In genomic region chr7:125363873-125364272, GRCh38 we compare ENCODE assay signal across 15 cellular contexts.
"Had no signal": no experiment of that assay in that cellular context is flagged by ENCODE, and none has a peak within 500 bp of the region (broad histone marks: within the 10 kb centered on the region; RNA-seq: fewer than 3 reads in every experiment).

No MANE protein-coding gene starts in this region.

- H3K27me3 ChIP-seq: dorsolateral prefrontal cortex, pancreas, tibial nerve had no signal

- H3K9me3 ChIP-seq: pancreas had no signal

- DNase-seq: activated CD4-positive, alpha-beta T cell treated with anti-CD3 and anti-CD28 coated beads, Interleukin-2, amount 50 U/mL, for 1 hour; activated CD4-positive, CD25-positive, alpha-beta regulatory T cell treated with anti-CD3 and anti-CD28 coated beads, Interleukin-2, amount 50 U/mL, for 72 hours; activated CD8-positive, alpha-beta memory T cell treated with anti-CD3 and anti-CD28 coated beads, Interleukin-2, amount 50 U/mL, for 4 hours; activated naive CD4-positive, alpha-beta T cell treated with anti-CD3 and anti-CD28 coated beads, Interleukin-2, amount 50 U/mL, for 16 hours; activated T-cell treated with anti-CD3 and anti-CD28 coated beads, Interleukin-2, amount 50 U/mL, for 4 hours; aorta; dorsolateral prefrontal cortex; mesendoderm; naive thymus-derived CD4-positive, alpha-beta T cell; pancreas; stimulated activated CD4-positive, alpha-beta T cell treated with anti-CD3 and anti-CD28 coated beads, Interleukin-12 subunit alpha, Interleukin-12 subunit beta, amount 100 ng/mL, for 4 hours; stimulated activated CD4-positive, alpha-beta T cell treated with anti-CD3 and anti-CD28 coated beads, Interleukin-1b, Interleukin-23, amount 100 ng/mL, for 48 hours; stimulated activated naive CD8-positive, alpha-beta T cell treated with anti-CD3 and anti-CD28 coated beads, Interleukin-15, Interleukin-2, amounts not matched to agents 100 U/mL and 50 U/mL, for 24 hours had no signal

- H3K27ac Mint-ChIP-seq: naive thymus-derived CD4-positive, alpha-beta T cell had no signal

- H3K4me1 Mint-ChIP-seq: naive thymus-derived CD4-positive, alpha-beta T cell had no signal

- H3K36me3 Mint-ChIP-seq: naive thymus-derived CD4-positive, alpha-beta T cell had no signal

- H3K4me1 ChIP-seq: pancreas, tibial nerve had no signal

- H3K4me3 ChIP-seq: dorsolateral prefrontal cortex, pancreas, tibial nerve had no signal

- H3K27me3 Mint-ChIP-seq: naive thymus-derived CD4-positive, alpha-beta T cell had no signal

- H3K27ac ChIP-seq: dorsolateral prefrontal cortex, pancreas, tibial nerve, VCaP had no signal

- ATAC-seq: activated T-cell treated with anti-CD3 and anti-CD28 coated beads, Interleukin-2, amount 50 U/mL, for 4 hours; naive thymus-derived CD4-positive, alpha-beta T cell; pancreas; stimulated activated naive CD8-positive, alpha-beta T cell treated with anti-CD3 and anti-CD28 coated beads, Interleukin-15, Interleukin-2, amounts not matched to agents 100 U/mL and 50 U/mL, for 24 hours had no signal

- H3K36me3 ChIP-seq: pancreas, tibial nerve had no signal

- H3K4me3 Mint-ChIP-seq: activated T-cell treated with anti-CD3 and anti-CD28 coated beads, Interleukin-2, amount 50 U/mL, for 4 hours; naive thymus-derived CD4-positive, alpha-beta T cell had no signal
